ENCODE assay signal across 8 cellular contexts in genomic region chr6:110178626-110179405, GRCh38. TPM values are rescaled to one million over a fixed set of nuclear protein-coding genes. Genes with fewer than 3 reads are reported as not detected.
DNase-seq lines count a peak whose midpoint lies in the region; ATAC-seq and TF ChIP-seq lines count a peak whose summit lies in the region.

No MANE protein-coding gene starts in this region.

- H2BK15ac ChIP-seq in IMR-90 (ENCODE audit: low read depth, low read length) = no peak overlapping the region; the same call in 2 of the 3 replicates

- peak overlapping the region; percentile 99 for H2AFZ ChIP-seq in IMR-90 (replicated peaks; ENCODE audit: low read length, poor library complexity)
- peak overlapping the region; percentile 76; the same call in 1 of the 2 replicates for H2AFZ ChIP-seq in OCI-LY7 (ENCODE audit: low read length)

- peak; percentile 60 for TF ChIP-seq RAD21 in IMR-90 (IDR thresholded peaks at IDR 0.05; ENCODE audit: low read length)

- no peak overlapping the region for H4K5ac ChIP-seq in IMR-90 (ENCODE audit: low read depth, low read length)

- H3K9me3 ChIP-seq in IMR-90 (ENCODE audit: control insufficient read depth, insufficient read depth, low read length) (no peaks in the 10 kb centered on the region), OCI-LY7 (ENCODE audit: low read length) (no peaks in the 10 kb centered on the region)

- peaks cover 8% of the 10 kb centered on the region for H3K9me1 ChIP-seq in IMR-90 (ENCODE audit: insufficient read depth, low read length)

- peak overlapping the region; percentile 68; the same call in 1 of the 2 replicates for H3K56ac ChIP-seq in IMR-90 (ENCODE audit: extremely low read depth, insufficient read depth, low read length)

- intact Hi-C loops in IMR-90 (cut with micrococcal nuclease) = loop anchor here (1.0 to 5.0 kb wide), 3 partner anchors 127 to 211 kb away; no protein-coding TSS in a partner anchor
- intact Hi-C loops in OCI-LY7 (cut with micrococcal nuclease; ENCODE audit: unreplicated experiment) = loop anchor here (1.0 to 5.0 kb wide), 6 partner anchors 28 to 487 kb away; partner anchors contain the start of genes AK9 and FIG4

- H2AK9ac ChIP-seq in IMR-90 (replicated peaks; ENCODE audit: low read depth, low read length, poor library complexity) = peak overlapping the region; percentile 96

- dilution Hi-C loops in IMR-90 (cut with HindIII; ENCODE audit: low sequenced_read_pairs, unreplicated experiment) = no loop called here

- H2BK20ac ChIP-seq in IMR-90 (ENCODE audit: low read depth, low read length) = no peak overlapping the region

- H3K79me1 ChIP-seq in IMR-90 (ENCODE audit: low read depth in 1 of 2, low read length in 2 of 2) = peaks cover 15 to 38% of the 10 kb centered on the region in 2 experiments

- DNase-seq in ACHN = peak; percentile 80
- peak; percentile 53 for DNase-seq in IMR-90
- peak; percentile 79 for DNase-seq in OCI-LY7 (ENCODE audit: low spot score)
- peak; percentile 69 for DNase-seq in activated T-cell treated with anti-CD3 and anti-CD28 coated beads, Interleukin-2, amount 50 U/mL, for 1 hour
- peak; percentile 77 to 85 for DNase-seq in erythroblast (lab: John Stamatoyannopoulos, UW)
- peak; percentile 26 for DNase-seq in mucosa of gallbladder (ENCODE audit: low spot score)
- peak; percentile 15 to 53 for DNase-seq in stimulated activated CD8-positive, alpha-beta memory T cell treated with anti-CD3 and anti-CD28 coated beads, Interleukin-4, amount 100 ng/mL, for 4 hours (ENCODE audit: low read depth in 2 of 2, low spot score in 1 of 2)

- no peaks in the 10 kb centered on the region for H3K27me3 ChIP-seq in IMR-90 (ENCODE audit: control insufficient read depth, insufficient read depth, low read length)

- no peak overlapping the region for H2AK5ac ChIP-seq in IMR-90 (ENCODE audit: low read depth, low read length)

- peak overlapping the region; percentile 72 for H3K4me3 ChIP-seq in IMR-90 (ENCODE audit: insufficient read depth, low read depth, low read length)
- peak overlapping the region; percentile 83 for H3K4me3 ChIP-seq in OCI-LY7 (ENCODE audit: low read depth, low read length, poor library complexity, severe bottlenecking)

- peak overlapping the region; percentile 25; the same call in 1 of the 2 replicates for H3K14ac ChIP-seq in IMR-90 (replicated peaks; ENCODE audit: low read depth, low read length)

- CTCF ChIA-PET in IMR-90 (lab: Yijun Ruan, JAX) (interaction anchor here (1.8 to 2.5 kb wide), 2 partner anchors 139 to 212 kb away, joined by 4 to 19 read pairs; no protein-coding TSS in a partner anchor), OCI-LY7 (lab: Charles Lee; ENCODE audit: unreplicated experiment) (interaction anchor here (0.6 to 3.1 kb wide), 5 partner anchors 28 to 462 kb away, joined by 3 to 20 read pairs (median 3); no protein-coding TSS in a partner anchor)

- H3K9ac ChIP-seq in IMR-90 (ENCODE audit: low read depth, low read length) = peak overlapping the region; percentile 98

- TF ChIP-seq CTCF in IMR-90 (conservative IDR thresholded peaks at IDR 0.05; ENCODE audit: low read depth, low read length) (peak; percentile 60), OCI-LY7 (conservative IDR thresholded peaks at IDR 0.05; ENCODE audit: low read length) (peak; percentile 80)

- no peaks in the 10 kb centered on the region for H3K9me2 ChIP-seq in OCI-LY7 (ENCODE audit: insufficient read depth, low read length)

- H3K79me2 ChIP-seq in OCI-LY7 (ENCODE audit: insufficient read depth, low read depth, low read length) = peaks cover 87% of the 10 kb centered on the region

- H2BK5ac ChIP-seq in IMR-90 (ENCODE audit: low read depth, low read length, poor library complexity, severe bottlenecking) = peak overlapping the region; percentile 96

- in situ Hi-C loops in ACHN (cut with HindIII; ENCODE audit: low pct_ligation_motif_present, low pct_unique_long_range_greater_than_20kb, low sequenced_read_pairs) (no loop called here), IMR-90 (cut with MboI; ENCODE audit: low sequenced_read_pairs) (no loop called here)

- 0 out of 2 replicates have a peak overlapping the region, but pooled peaks have one; percentile 22 for H2BK120ac ChIP-seq in IMR-90 (ENCODE audit: low read depth, low read length)

- BruUV-seq in IMR-90 (replicated peaks; lab: Mats Ljungman, UMichigan) = no TSS peak
- no TSS peak for BruUV-seq in OCI-LY7 (replicated peaks; lab: Mats Ljungman, UMichigan)

- WGBS in IMR-90 (ENCODE audit: extremely low coverage in 2 of 2, insufficient read length in 1 of 2), 2 experiments = 2% methylated on average over 34 of the region's 66 CpGs; no CpG with 5 or more reads in 1 of the 2 experiments

- H3K4me2 ChIP-seq in IMR-90 (ENCODE audit: low read depth, low read length) = peak overlapping the region; percentile 92
- peak overlapping the region; percentile 76 for H3K4me2 ChIP-seq in OCI-LY7 (ENCODE audit: low read length)

- H3K27ac ChIP-seq in IMR-90 (ENCODE audit: insufficient read depth, low read length) = peak overlapping the region; percentile 98
- peak overlapping the region; percentile 74 for H3K27ac ChIP-seq in OCI-LY7 (ENCODE audit: low read depth, low read length, poor library complexity, severe bottlenecking)

- POLR2A ChIA-PET in IMR-90 (lab: Charles Lee; ENCODE audit: unreplicated experiment) (no interaction called here), OCI-LY7 (lab: Charles Lee) (interaction anchor here (0.6 to 5.5 kb wide), 9 partner anchors 28 to 634 kb away, joined by 3 to 55 read pairs (median 4); no protein-coding TSS in a partner anchor)

- 0 out of 2 replicates have a peak, but pooled peaks cover 3% of the 10 kb centered on the region for H4K20me1 ChIP-seq in IMR-90 (ENCODE audit: insufficient read depth, low read length)
- H4K20me1 ChIP-seq in OCI-LY7 (ENCODE audit: insufficient read depth, low read length) = peaks cover 21% of the 10 kb centered on the region; the same call in 1 of the 2 replicates

- H3K18ac ChIP-seq in IMR-90 (ENCODE audit: low read depth, low read length) = no peak overlapping the region; the same call in 1 of the 2 replicates

- H4K8ac ChIP-seq in IMR-90 (ENCODE audit: low read depth in 2 of 2, low read length in 2 of 2) = peak overlapping the region in 1 of 2 experiments; percentile 98; a peak in 2 of 4 replicates

- peak overlapping the region; percentile 61 for H3K4ac ChIP-seq in IMR-90 (ENCODE audit: low read depth, low read length)

- 0 out of 2 replicates have a peak, but pooled peaks cover 5% of the 10 kb centered on the region for H3K4me1 ChIP-seq in IMR-90 (ENCODE audit: control insufficient read depth, insufficient read depth, low read length)
- H3K4me1 ChIP-seq in OCI-LY7 (ENCODE audit: insufficient read depth, low read length, poor library complexity, severe bottlenecking) = peaks cover 43% of the 10 kb centered on the region

- H3K36me3 ChIP-seq in IMR-90 (ENCODE audit: control insufficient read depth, insufficient read depth, low read length) = no peaks in the 10 kb centered on the region
- H3K36me3 ChIP-seq in OCI-LY7 (ENCODE audit: insufficient read depth, low read length) = peaks cover 20% of the 10 kb centered on the region; the same call in 1 of the 2 replicates

- H3K23ac ChIP-seq in IMR-90 (ENCODE audit: low read depth, low read length) = peak overlapping the region; percentile 31; the same call in 1 of the 2 replicates

- no peak; the same call in 1 of the 2 replicates for TF ChIP-seq POLR2A in IMR-90 (IDR thresholded peaks at IDR 0.05; ENCODE audit: low read depth, low read length)
- no peak for TF ChIP-seq POLR2A in erythroblast (IDR thresholded peaks at IDR 0.05; ENCODE audit: low read length)

- H4K91ac ChIP-seq in IMR-90 (ENCODE audit: insufficient read depth, low read depth, low read length) = peak overlapping the region; percentile 34; the same call in 1 of the 2 replicates

- ATAC-seq in GM19035 (IDR thresholded peaks at IDR 0.05; ENCODE audit: unreplicated experiment) (peak; percentile 20), IMR-90 (ENCODE audit: low read depth) (peak; percentile 7)

TF ChIP-seq in IMR-90, 13 proteins besides CTCF, POLR2A, EP300 and RAD21:
- no peak for TF ChIP-seq MXI1 (IDR thresholded peaks at IDR 0.05; ENCODE audit: borderline replicate concordance, low read depth, low read length)
- TF ChIP-seq FOS (IDR thresholded peaks at IDR 0.05; ENCODE audit: low read depth, low read length) = no peak
- TF ChIP-seq USF2 (IDR thresholded peaks at IDR 0.05; ENCODE audit: low read depth, low read length) = no peak
- TF ChIP-seq MAZ (IDR thresholded peaks at IDR 0.05; ENCODE audit: borderline replicate concordance, low read depth, low read length) = no peak
- peak; percentile 39 for TF ChIP-seq SMC3 (IDR thresholded peaks at IDR 0.05; ENCODE audit: low read depth, low read length)

RNA-seq across cellular contexts. Expression of gene WASF1, which starts 0.7 kb away (rescaled TPM):
- total RNA-seq in IMR-90 (2012; rRNA removed) (3.0 and 4.4 TPM in 2 replicates), OCI-LY7 (2022) (78.4 and 90.6 TPM in 2 replicates), mucosa of gallbladder (12.9 TPM)
- 15.6 and 17.3 TPM in 2 replicates for polyA plus RNA-seq in IMR-90 (2012; rRNA removed)
- polyA plus RNA-seq in IMR-90 (2012; cell fraction: cytosol; rRNA removed) = 9.0 and 11.2 TPM in 2 replicates
- 11.4 and 19.1 TPM in 2 replicates for polyA plus RNA-seq in IMR-90 (2012; cell fraction: nucleus; rRNA removed; ENCODE audit: low replicate concordance)
- 21.7 and 34.6 TPM in 2 replicates for total RNA-seq in OCI-LY7 (2014; rRNA removed; shearing (Covaris generic))

RNA-seq across cellular contexts. Expression of gene CDC40, which starts 1.4 kb away (rescaled TPM):
- total RNA-seq in IMR-90 (2012; rRNA removed) (16.8 and 26.7 TPM in 2 replicates), OCI-LY7 (2022) (35.5 and 39.7 TPM in 2 replicates), mucosa of gallbladder (23.0 TPM)
- 7.0 TPM in 2 replicates for polyA plus RNA-seq in IMR-90 (2012; rRNA removed)
- polyA plus RNA-seq in IMR-90 (2012; cell fraction: cytosol; rRNA removed) = 2.0 and 2.5 TPM in 2 replicates
- 1.4 and 4.7 TPM in 2 replicates for polyA plus RNA-seq in IMR-90 (2012; cell fraction: nucleus; rRNA removed; ENCODE audit: low replicate concordance)
- total RNA-seq in OCI-LY7 (2014; rRNA removed; shearing (Covaris generic)) = 19.2 and 19.4 TPM in 2 replicates

Comparison
In these comparisons a context has a peak if more than half of its experiments do, and no peak if none do; other contexts are left out.
1. Peak in every context shown above with its lines: DNase-seq, ATAC-seq, H3K4me3 ChIP-seq and H3K27ac ChIP-seq.
2. DNase-seq: peak in every context shown above with its lines; median percentile 81 in erythroblast; 80 in ACHN; 79 in OCI-LY7; 69 in activated T-cell treated with anti-CD3 and anti-CD28 coated beads, Interleukin-2, amount 50 U/mL, for 1 hour; 53 in IMR-90; 34 in stimulated activated CD8-positive, alpha-beta memory T cell treated with anti-CD3 and anti-CD28 coated beads, Interleukin-4, amount 100 ng/mL, for 4 hours; 26 in mucosa of gallbladder.